In the genomic region with DNA sequence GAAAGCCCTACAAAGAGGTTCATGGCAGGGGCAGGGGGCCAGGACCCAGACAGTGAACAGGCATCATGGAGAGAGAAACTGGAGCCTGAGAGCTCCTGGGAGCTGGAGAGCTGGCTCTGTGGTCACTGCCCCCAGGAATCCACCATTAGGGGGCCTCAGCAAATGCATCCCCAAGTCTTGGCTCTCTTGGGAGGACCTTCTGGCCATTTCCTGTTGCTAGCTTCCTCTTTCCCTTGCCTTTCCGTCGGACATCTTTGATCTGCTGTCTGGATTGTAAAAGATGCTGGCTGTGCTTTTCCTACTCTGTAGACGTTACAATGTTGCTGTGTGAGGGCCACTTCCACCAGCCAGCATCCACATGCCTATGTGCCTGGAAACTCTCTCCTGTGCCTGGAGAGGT, we compare ENCODE assay signal across 27 cellular contexts. TPM values are rescaled to one million over a fixed set of nuclear protein-coding genes. Genes with fewer than 3 reads are reported as not detected.
"Had no signal": no experiment of that assay in that cellular context is flagged by ENCODE, and none has a peak within 500 bp of the region (broad histone marks: within the 10 kb centered on the region; RNA-seq: fewer than 3 reads in every experiment).

No MANE protein-coding gene starts in this region.

- H3K36me3 Mint-ChIP-seq: activated naive CD4-positive, alpha-beta T cell treated with anti-CD3 and anti-CD28 coated beads, Interleukin-2, amount 10 ng/mL, durations not matched to agents 7 days and 5 days had no signal

- ATAC-seq: activated CD8-positive, alpha-beta T cell treated with anti-CD3 and anti-CD28 coated beads for 36 hours; activated T-cell treated with anti-CD3 and anti-CD28 coated beads, Interleukin-2, amount 50 U/mL, for 4 hours; left lobe of liver had no signal

- H3K27me3 ChIP-seq: brain microvascular endothelial cell, right atrium auricular region, transverse colon, vagina had no signal

- H3K27ac ChIP-seq: brain microvascular endothelial cell, right atrium auricular region, transverse colon, vagina had no signal

- H3K36me3 ChIP-seq: brain microvascular endothelial cell, right atrium auricular region, transverse colon, vagina had no signal

- H3K4me3 ChIP-seq: right atrium auricular region, transverse colon, vagina had no signal

- H3K4me1 ChIP-seq: right atrium auricular region, transverse colon, vagina had no signal

- H3K9me3 Mint-ChIP-seq: activated CD8-positive, alpha-beta T cell treated with anti-CD3 and anti-CD28 coated beads for 36 hours; activated naive CD4-positive, alpha-beta T cell treated with anti-CD3 and anti-CD28 coated beads, Interleukin-2, amount 10 ng/mL, durations not matched to agents 7 days and 5 days had no signal

- H3K4me3 Mint-ChIP-seq: activated CD8-positive, alpha-beta T cell treated with anti-CD3 and anti-CD28 coated beads for 36 hours; activated naive CD4-positive, alpha-beta T cell treated with anti-CD3 and anti-CD28 coated beads, Interleukin-2, amount 10 ng/mL, durations not matched to agents 7 days and 5 days; activated T-cell treated with anti-CD3 and anti-CD28 coated beads, Interleukin-2, amount 50 U/mL, for 4 hours; nephron; stimulated activated naive CD8-positive, alpha-beta T cell treated with anti-CD3 and anti-CD28 coated beads, Interleukin-15, Interleukin-2, amounts not matched to agents 100 ng/mL and 50 ng/mL, for 24 hours had no signal

- H3K4me1 Mint-ChIP-seq: activated naive CD4-positive, alpha-beta T cell treated with anti-CD3 and anti-CD28 coated beads, Interleukin-2, amount 10 ng/mL, durations not matched to agents 7 days and 5 days; nephron had no signal

- H3K9me3 ChIP-seq: right atrium auricular region, transverse colon, vagina had no signal

- DNase-seq: activated CD4-positive, alpha-beta T cell treated with anti-CD3 and anti-CD28 coated beads for 48 hours; activated CD4-positive, CD25-positive, alpha-beta regulatory T cell; activated CD8-positive, alpha-beta T cell treated with anti-CD3 and anti-CD28 coated beads for 36 hours; activated effector memory CD4-positive, alpha-beta T cell treated with Interleukin-2 at 50 U/mL for 16 hours; activated naive CD4-positive, alpha-beta T cell treated with anti-CD3 and anti-CD28 coated beads, Interleukin-2, amount 10 ng/mL, durations not matched to agents 7 days and 5 days; activated T-cell treated with anti-CD3 and anti-CD28 coated beads, Interleukin-2, amount 50 U/mL, for 4 hours; aorta; brain microvascular endothelial cell; central memory CD4-positive, alpha-beta T cell; erythroblast; foreskin melanocyte; glutamatergic neuron; kidney; midbrain; stimulated activated CD4-positive, alpha-beta T cell treated with anti-CD3 and anti-CD28 coated beads, Interleukin-15, amount 100 ng/mL, for 24 hours; stimulated activated CD4-positive, alpha-beta T cell treated with anti-CD3 and anti-CD28 coated beads, Interleukin-2, amount 100 ng/mL, for 48 hours; transverse colon had no signal

- H3K27ac Mint-ChIP-seq: activated CD8-positive, alpha-beta T cell treated with anti-CD3 and anti-CD28 coated beads for 36 hours; activated naive CD4-positive, alpha-beta T cell treated with anti-CD3 and anti-CD28 coated beads, Interleukin-2, amount 10 ng/mL, durations not matched to agents 7 days and 5 days; nephron; stimulated activated naive CD8-positive, alpha-beta T cell treated with anti-CD3 and anti-CD28 coated beads, Interleukin-15, Interleukin-2, amounts not matched to agents 100 ng/mL and 50 ng/mL, for 24 hours had no signal

RNA-seq across cellular contexts. Expression of a gene that starts 7.1 kb away (rescaled TPM):
- total RNA-seq: activated CD8-positive, alpha-beta T cell treated with anti-CD3 and anti-CD28 coated beads for 36 hours; kidney; left lobe of liver; lung microvascular endothelial cell; omental fat pad; posterior vena cava; right atrium auricular region; skeletal muscle tissue; T-helper 2 cell treated with Interferon-gamma antibody and Interleukin-4, amounts not matched to agents 100 ng/mL and 5 ng/mL, for 36 hours; vagina had no signal

RNA-seq across cellular contexts. Expression of a gene that starts 12.7 kb away (rescaled TPM):
- total RNA-seq: activated CD8-positive, alpha-beta T cell treated with anti-CD3 and anti-CD28 coated beads for 36 hours; kidney; omental fat pad; posterior vena cava; right atrium auricular region; skeletal muscle tissue; vagina had no signal
